ENCODE assay signal across 24 cellular contexts in the genomic region with DNA sequence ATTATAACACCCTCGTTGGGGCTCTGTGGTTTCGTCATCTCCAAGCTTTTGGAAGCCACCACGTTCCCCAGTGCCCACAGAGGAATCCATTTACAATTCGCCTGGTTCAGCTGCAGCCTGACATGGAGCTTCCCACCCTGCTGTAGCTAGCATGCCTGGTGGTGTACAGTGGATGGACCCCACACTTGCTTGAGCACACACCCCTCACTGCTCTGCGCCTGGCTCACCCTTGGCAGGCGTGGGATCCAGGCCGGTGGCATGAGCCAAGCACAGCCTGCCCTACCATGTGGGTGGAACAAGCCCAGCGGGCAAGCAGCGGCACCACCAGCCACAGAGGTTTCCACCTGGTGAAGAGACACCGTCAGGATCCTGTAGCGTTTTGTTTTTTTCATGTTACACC.
"Had no signal": no experiment of that assay in that cellular context is flagged by ENCODE, and none has a peak within 500 bp of the region (broad histone marks: within the 10 kb centered on the region; RNA-seq: fewer than 3 reads in every experiment).

No MANE protein-coding gene starts in this region.

- H3K27me3 Mint-ChIP-seq: activated naive CD4-positive, alpha-beta T cell treated with anti-CD3 and anti-CD28 coated beads, Interleukin-2, amount 50 U/mL, for 24 hours; activated naive CD8-positive, alpha-beta T cell treated with anti-CD3 and anti-CD28 coated beads, Interleukin-2, amount 50 U/mL, for 24 hours; central memory CD8-positive, alpha-beta T cell; naive B cell; progenitor cell of endocrine pancreas; stimulated activated naive CD8-positive, alpha-beta T cell treated with anti-CD3 and anti-CD28 coated beads, Interleukin-15, amount 100 ng/mL, for 72 hours had no signal

- H3K4me1 Mint-ChIP-seq: activated naive CD4-positive, alpha-beta T cell treated with anti-CD3 and anti-CD28 coated beads, Interleukin-2, amount 50 U/mL, for 24 hours; activated naive CD8-positive, alpha-beta T cell treated with anti-CD3 and anti-CD28 coated beads, Interleukin-2, amount 50 U/mL, for 24 hours; central memory CD8-positive, alpha-beta T cell; mesothelial cell of epicardium; naive B cell; nephron progenitor cell; stimulated activated naive CD8-positive, alpha-beta T cell treated with anti-CD3 and anti-CD28 coated beads, Interleukin-15, amount 100 ng/mL, for 72 hours had no signal

- DNase-seq: activated CD4-positive, alpha-beta T cell treated with anti-CD3 and anti-CD28 coated beads for 4 hours; activated CD4-positive, alpha-beta T cell treated with anti-CD3 and anti-CD28 coated beads, Interleukin-2, amount 50 U/mL, for 48 hours; activated CD8-positive, alpha-beta memory T cell treated with anti-CD3 and anti-CD28 coated beads for 24 hours; activated naive CD8-positive, alpha-beta T cell treated with anti-CD3 and anti-CD28 coated beads, Interleukin-2, amount 50 U/mL, for 24 hours; amygdala; dermis blood vessel endothelial cell; effector CD4-positive, alpha-beta T cell; left lung; naive B cell; nephron progenitor cell; ovary; right lobe of liver; stimulated activated CD4-positive, alpha-beta T cell treated with anti-CD3 and anti-CD28 coated beads, Interleukin-2, amount 100 ng/mL, for 48 hours; stimulated activated naive CD8-positive, alpha-beta T cell treated with anti-CD3 and anti-CD28 coated beads, Interleukin-15, amount 100 ng/mL, for 72 hours; substantia nigra; T-helper 9 cell had no signal

- H3K36me3 Mint-ChIP-seq: activated naive CD4-positive, alpha-beta T cell treated with anti-CD3 and anti-CD28 coated beads, Interleukin-2, amount 50 U/mL, for 24 hours; mesothelial cell of epicardium; naive B cell had no signal

- H3K36me3 ChIP-seq: left lung, ovary, right lobe of liver had no signal

- H3K4me3 Mint-ChIP-seq: activated naive CD4-positive, alpha-beta T cell treated with anti-CD3 and anti-CD28 coated beads, Interleukin-2, amount 50 U/mL, for 24 hours; activated naive CD8-positive, alpha-beta T cell treated with anti-CD3 and anti-CD28 coated beads, Interleukin-2, amount 50 U/mL, for 24 hours; activated T-helper 1 cell treated with anti-CD3 and anti-CD28 coated beads, Interleukin-12 subunit alpha, Interleukin-12 subunit beta, Interleukin-2, Interleukin-4 antibody, amounts not matched to agents 30 ng/mL and 10 ng/mL and 1 ng/mL, durations not matched to agents 14 hours and 24 hours and 36 hours; central memory CD8-positive, alpha-beta T cell; mesothelial cell of epicardium; naive B cell; nephron progenitor cell; stimulated activated naive CD8-positive, alpha-beta T cell treated with anti-CD3 and anti-CD28 coated beads, Interleukin-15, amount 100 ng/mL, for 72 hours had no signal

- H3K9me3 Mint-ChIP-seq: nephron progenitor cell had no signal

- H3K27ac ChIP-seq: epithelial cell of prostate, left lung, ovary, right lobe of liver, VCaP had no signal

- ATAC-seq: activated naive CD8-positive, alpha-beta T cell treated with anti-CD3 and anti-CD28 coated beads, Interleukin-2, amount 50 U/mL, for 24 hours; left lung; stimulated activated naive CD8-positive, alpha-beta T cell treated with anti-CD3 and anti-CD28 coated beads, Interleukin-15, amount 100 ng/mL, for 72 hours had no signal

- H3K27me3 ChIP-seq: left lung, ovary, right lobe of liver had no signal

- H3K9me3 ChIP-seq: ovary, right lobe of liver had no signal

- H3K4me3 ChIP-seq: left lung, ovary, right lobe of liver had no signal

- H3K4me1 ChIP-seq: left lung, right lobe of liver had no signal

- FAIRE-seq: bronchial epithelial cell had no signal

- H3K27ac Mint-ChIP-seq: activated naive CD4-positive, alpha-beta T cell treated with anti-CD3 and anti-CD28 coated beads, Interleukin-2, amount 50 U/mL, for 24 hours; activated naive CD8-positive, alpha-beta T cell treated with anti-CD3 and anti-CD28 coated beads, Interleukin-2, amount 50 U/mL, for 24 hours; activated T-helper 1 cell treated with anti-CD3 and anti-CD28 coated beads, Interleukin-12 subunit alpha, Interleukin-12 subunit beta, Interleukin-2, Interleukin-4 antibody, amounts not matched to agents 30 ng/mL and 10 ng/mL and 1 ng/mL, durations not matched to agents 14 hours and 24 hours and 36 hours; mesothelial cell of epicardium; naive B cell; nephron progenitor cell; progenitor cell of endocrine pancreas; stimulated activated naive CD8-positive, alpha-beta T cell treated with anti-CD3 and anti-CD28 coated beads, Interleukin-15, amount 100 ng/mL, for 72 hours had no signal
